21 cellular contexts compared by ENCODE assay signal in genomic region chr2:219281588-219281987, GRCh38. TPM values are rescaled to one million over a fixed set of nuclear protein-coding genes. Genes with fewer than 3 reads are reported as not detected.
A peak's percentile ranks its signal among the peaks of the same experiment; 100 is the strongest.
DNase-seq lines count a peak whose midpoint lies in the region; ATAC-seq and TF ChIP-seq lines count a peak whose summit lies in the region.
"Had no signal": no experiment of that assay in that cellular context is flagged by ENCODE, and none has a peak within 500 bp of the region (broad histone marks: within the 10 kb centered on the region; RNA-seq: fewer than 3 reads in every experiment).

No MANE protein-coding gene starts in this region.

- intact Hi-C loops in activated CD4-positive, alpha-beta T cell treated with anti-CD3 and anti-CD28 coated beads for 36 hours (cut with DNase I, micrococcal nuclease), result no loop called here

- no peaks in the 10 kb centered on the region for H3K9me3 Mint-ChIP-seq in activated CD4-positive, alpha-beta T cell treated with anti-CD3 and anti-CD28 coated beads for 36 hours (ENCODE audit: low read depth)
- H3K9me3 Mint-ChIP-seq: activated CD4-positive, alpha-beta memory T cell treated with anti-CD3 and anti-CD28 coated beads, Interleukin-2, amount 10 ng/mL, durations not matched to agents 7 days and 5 days had no signal

- no peak for TF ChIP-seq CTCF in GM13977 (IDR thresholded peaks at IDR 0.05; ENCODE audit: extremely low read depth, insufficient read depth, missing control alignments)

- DNase-seq in activated CD4-positive, alpha-beta T cell treated with anti-CD3 and anti-CD28 coated beads for 36 hours, result no peak
- DNase-seq in activated CD4-positive, alpha-beta T cell treated with anti-CD3 and anti-CD28 coated beads for 1 hour, result no peak
- DNase-seq in substantia nigra (lab: John Stamatoyannopoulos, UW) (peak in 4 of 49 donors; percentile 23 to 70 (median 37)), NCI-H146 (lab: John Stamatoyannopoulos, UW) (no peak), NCI-H524 treated with DMSO at 0.1 percent for 48 hours (lab: John Stamatoyannopoulos, UW) (no peak), GM13977 (ENCODE audit: low spot score) (no peak)
- DNase-seq: 8988T; activated CD4-positive, alpha-beta memory T cell treated with anti-CD3 and anti-CD28 coated beads, Interleukin-2, amount 10 ng/mL, durations not matched to agents 7 days and 5 days; activated effector memory CD4-positive, alpha-beta T cell treated with Interleukin-2 at 50 U/mL for 16 hours; HCEC 1CT; NCI-H2107; NCI-H774 had no signal

- no peak for ATAC-seq in activated CD4-positive, alpha-beta T cell treated with anti-CD3 and anti-CD28 coated beads for 36 hours
- ATAC-seq: GM12878, left lobe of liver had no signal

- POLR2A ChIA-PET in activated CD4-positive, alpha-beta T cell treated with anti-CD3 and anti-CD28 coated beads for 36 hours (lab: Charles Lee), result no interaction called here

- H3K27ac ChIP-seq in angular gyrus (ENCODE audit: low read depth, low read length), result peak overlapping the region; percentile 99
- peak overlapping the region; percentile 100 for H3K27ac ChIP-seq in layer of hippocampus (ENCODE audit: low read depth, low read length)
- peak overlapping the region; percentile 100 for H3K27ac ChIP-seq in substantia nigra (ENCODE audit: low read depth, low read length, poor library complexity, severe bottlenecking)

- in situ Hi-C loops in GM13977 (cut with MboI; ENCODE audit: low pct_unique_long_range_greater_than_20kb, low sequenced_read_pairs, unreplicated experiment), result no loop called here

- H3K27me3 Mint-ChIP-seq in activated CD4-positive, alpha-beta T cell treated with anti-CD3 and anti-CD28 coated beads for 36 hours, result no peaks in the 10 kb centered on the region
- H3K27me3 Mint-ChIP-seq: activated CD4-positive, alpha-beta memory T cell treated with anti-CD3 and anti-CD28 coated beads, Interleukin-2, amount 10 ng/mL, durations not matched to agents 7 days and 5 days had no signal

- CTCF ChIA-PET in activated CD4-positive, alpha-beta T cell treated with anti-CD3 and anti-CD28 coated beads for 36 hours (lab: Charles Lee), result interaction anchor here (0.5 to 15.5 kb wide), 3 partner anchors 14 to 76 kb away, joined by 3 to 257 read pairs (median 7); no protein-coding TSS in a partner anchor

- H3K4me1 Mint-ChIP-seq in activated CD4-positive, alpha-beta T cell treated with anti-CD3 and anti-CD28 coated beads for 36 hours, result peaks cover 39% of the 10 kb centered on the region

- H3K36me3 Mint-ChIP-seq in activated CD4-positive, alpha-beta T cell treated with anti-CD3 and anti-CD28 coated beads for 36 hours (ENCODE audit: low read depth), result peaks cover 17% of the 10 kb centered on the region

- no peaks in the 10 kb centered on the region for H3K27me3 ChIP-seq in layer of hippocampus (ENCODE audit: control insufficient read depth, insufficient read depth, low read length)

- no peak overlapping the region for H3K4me3 Mint-ChIP-seq in activated CD4-positive, alpha-beta T cell treated with anti-CD3 and anti-CD28 coated beads for 36 hours
- H3K4me3 Mint-ChIP-seq: activated CD4-positive, alpha-beta memory T cell treated with anti-CD3 and anti-CD28 coated beads, Interleukin-2, amount 10 ng/mL, durations not matched to agents 7 days and 5 days had no signal

- H3K27ac Mint-ChIP-seq in activated CD4-positive, alpha-beta T cell treated with anti-CD3 and anti-CD28 coated beads for 36 hours, result peak overlapping the region; percentile 37
- H3K27ac Mint-ChIP-seq: activated CD4-positive, alpha-beta memory T cell treated with anti-CD3 and anti-CD28 coated beads, Interleukin-2, amount 10 ng/mL, durations not matched to agents 7 days and 5 days had no signal

RNA-seq across cellular contexts. Expression of gene DNAJB2, which starts 2.4 kb away (rescaled TPM):
- total RNA-seq in activated CD4-positive, alpha-beta T cell treated with anti-CD3 and anti-CD28 coated beads for 36 hours, result 10 to 100 TPM; 51.8 to 62.8 TPM

RNA-seq across cellular contexts. Expression of gene PTPRN, which starts 27.6 kb away (rescaled TPM):
- under 1 TPM; 0.30 to 0.43 TPM for total RNA-seq in activated CD4-positive, alpha-beta T cell treated with anti-CD3 and anti-CD28 coated beads for 36 hours
- total RNA-seq: dermis microvascular lymphatic vessel endothelial cell, GM12878, left lobe of liver, thoracic aorta had no signal

RNA-seq across cellular contexts. Expression of gene TUBA4A, which starts 27.9 kb away (rescaled TPM):
- 100 to 1,000 TPM; 210 to 369 TPM for total RNA-seq in activated CD4-positive, alpha-beta T cell treated with anti-CD3 and anti-CD28 coated beads for 36 hours

RNA-seq across cellular contexts. Expression of gene TUBA4B, which starts 28.5 kb away (rescaled TPM):
- not detected for total RNA-seq in activated CD4-positive, alpha-beta T cell treated with anti-CD3 and anti-CD28 coated beads for 36 hours
- total RNA-seq: activated CD4-positive, alpha-beta memory T cell treated with anti-CD3 and anti-CD28 coated beads, Interleukin-2, amount 10 ng/mL, durations not matched to agents 7 days and 5 days; aorta; dermis microvascular lymphatic vessel endothelial cell; fibroblast of lung; G401; GM12878; left lobe of liver; thoracic aorta had no signal

RNA-seq across cellular contexts. Expression of gene STK16, which starts 36.3 kb away (rescaled TPM):
- 10 to 100 TPM; 34.3 to 35.4 TPM for total RNA-seq in activated CD4-positive, alpha-beta T cell treated with anti-CD3 and anti-CD28 coated beads for 36 hours
